ENCODE assay signal across 31 cellular contexts in genomic region chr12:2192231-2192630, GRCh38.
"Had no signal": no experiment of that assay in that cellular context is flagged by ENCODE, and none has a peak within 500 bp of the region (broad histone marks: within the 10 kb centered on the region; RNA-seq: fewer than 3 reads in every experiment).

No MANE protein-coding gene starts in this region.

- H3K9me3 ChIP-seq: esophagus muscularis mucosa, heart right ventricle, SK-N-SH, uterus had no signal

- H3K9ac ChIP-seq: SK-N-SH had no signal

- ATAC-seq: activated CD8-positive, alpha-beta memory T cell treated with anti-CD3 and anti-CD28 coated beads, Interleukin-2, amount 10 ng/mL, durations not matched to agents 7 days and 5 days; foreskin keratinocyte; left lobe of liver; sciatic nerve; stimulated activated memory B cell treated with anti-CD40 and anti-IgM and Interleukin-4, amounts not matched to agents 10 μg/mL and 1 μg/mL and 100 μg/mL, for 72 hours; stimulated activated naive CD8-positive, alpha-beta T cell treated with anti-CD3 and anti-CD28 coated beads, Interleukin-15, amount 100 ng/mL, for 72 hours had no signal

- H3K4me1 ChIP-seq: foreskin keratinocyte had no signal

- H3K4me3 Mint-ChIP-seq: activated CD8-positive, alpha-beta memory T cell treated with anti-CD3 and anti-CD28 coated beads, Interleukin-2, amount 10 ng/mL, durations not matched to agents 7 days and 5 days; activated CD8-positive, alpha-beta T cell treated with anti-CD3 and anti-CD28 coated beads for 36 hours; activated naive CD8-positive, alpha-beta T cell; stimulated activated memory B cell treated with anti-CD40 and anti-IgM and Interleukin-4, amounts not matched to agents 10 μg/mL and 1 μg/mL and 100 μg/mL, for 72 hours; stimulated activated naive CD8-positive, alpha-beta T cell treated with anti-CD3 and anti-CD28 coated beads, Interleukin-15, amount 100 ng/mL, for 72 hours; T-helper 1 cell treated with Interleukin-12 subunit alpha and Interleukin-12 subunit beta and Interleukin-4 antibody, amounts not matched to agents 30 μg/mL and 1 μg/mL, for 36 hours; type B pancreatic cell had no signal

- H3K4me3 ChIP-seq: esophagus muscularis mucosa, heart right ventricle, lung, uterus had no signal

- H3K36me3 Mint-ChIP-seq: activated CD8-positive, alpha-beta memory T cell treated with anti-CD3 and anti-CD28 coated beads, Interleukin-2, amount 10 ng/mL, durations not matched to agents 7 days and 5 days; activated naive CD8-positive, alpha-beta T cell; stimulated activated memory B cell treated with anti-CD40 and anti-IgM and Interleukin-4, amounts not matched to agents 10 μg/mL and 1 μg/mL and 100 μg/mL, for 72 hours; type B pancreatic cell had no signal

- H3K4me1 Mint-ChIP-seq: activated CD8-positive, alpha-beta memory T cell treated with anti-CD3 and anti-CD28 coated beads, Interleukin-2, amount 10 ng/mL, durations not matched to agents 7 days and 5 days; stimulated activated naive CD8-positive, alpha-beta T cell treated with anti-CD3 and anti-CD28 coated beads, Interleukin-15, amount 100 ng/mL, for 72 hours had no signal

- H3K9me3 Mint-ChIP-seq: activated CD8-positive, alpha-beta T cell treated with anti-CD3 and anti-CD28 coated beads for 36 hours; activated T-helper 2 cell treated with anti-CD3 and anti-CD28 coated beads, Interferon-gamma antibody, Interleukin-2, Interleukin-4, amounts not matched to agents 10 μg/mL and 5 μg/mL and 100 μg/mL, durations not matched to agents 14 hours and 24 hours and 36 hours; stimulated activated naive CD8-positive, alpha-beta T cell treated with anti-CD3 and anti-CD28 coated beads, Interleukin-15, amount 100 ng/mL, for 72 hours; T-helper 1 cell treated with Interleukin-12 subunit alpha and Interleukin-12 subunit beta and Interleukin-4 antibody, amounts not matched to agents 30 μg/mL and 1 μg/mL, for 36 hours; type B pancreatic cell had no signal

- H3K27me3 Mint-ChIP-seq: activated CD8-positive, alpha-beta T cell treated with anti-CD3 and anti-CD28 coated beads for 36 hours; activated naive CD8-positive, alpha-beta T cell; stimulated activated memory B cell treated with anti-CD40 and anti-IgM and Interleukin-4, amounts not matched to agents 10 μg/mL and 1 μg/mL and 100 μg/mL, for 72 hours; stimulated activated naive CD8-positive, alpha-beta T cell treated with anti-CD3 and anti-CD28 coated beads, Interleukin-15, amount 100 ng/mL, for 72 hours had no signal

- H3K27me3 ChIP-seq: brain microvascular endothelial cell, esophagus muscularis mucosa, foreskin keratinocyte, heart right ventricle, uterus had no signal

- H3K27ac Mint-ChIP-seq: activated CD8-positive, alpha-beta memory T cell treated with anti-CD3 and anti-CD28 coated beads, Interleukin-2, amount 10 ng/mL, durations not matched to agents 7 days and 5 days; activated CD8-positive, alpha-beta T cell treated with anti-CD3 and anti-CD28 coated beads for 36 hours; activated naive CD8-positive, alpha-beta T cell; activated T-helper 2 cell treated with anti-CD3 and anti-CD28 coated beads, Interferon-gamma antibody, Interleukin-2, Interleukin-4, amounts not matched to agents 10 μg/mL and 5 μg/mL and 100 μg/mL, durations not matched to agents 14 hours and 24 hours and 36 hours; stimulated activated memory B cell treated with anti-CD40 and anti-IgM and Interleukin-4, amounts not matched to agents 10 μg/mL and 1 μg/mL and 100 μg/mL, for 72 hours; stimulated activated naive CD8-positive, alpha-beta T cell treated with anti-CD3 and anti-CD28 coated beads, Interleukin-15, amount 100 ng/mL, for 72 hours; T-helper 1 cell treated with Interleukin-12 subunit alpha and Interleukin-12 subunit beta and Interleukin-4 antibody, amounts not matched to agents 30 μg/mL and 1 μg/mL, for 36 hours; type B pancreatic cell had no signal

- H3K4me2 ChIP-seq: SK-N-SH had no signal

- FAIRE-seq: small intestine, TTC549 had no signal

- DNase-seq: activated CD4-positive, alpha-beta T cell treated with anti-CD3 and anti-CD28 coated beads for 1 hour; activated CD4-positive, alpha-beta T cell treated with anti-CD3 and anti-CD28 coated beads, Interleukin-2, amount 50 U/mL, for 1 hour; activated CD8-positive, alpha-beta memory T cell treated with anti-CD3 and anti-CD28 coated beads, Interleukin-2, amount 10 ng/mL, durations not matched to agents 7 days and 5 days; activated CD8-positive, alpha-beta T cell treated with anti-CD3 and anti-CD28 coated beads for 36 hours; activated naive CD4-positive, alpha-beta T cell treated with Interleukin-2 at 50 U/mL for 16 hours; activated T-cell treated with anti-CD3 and anti-CD28 coated beads, Interleukin-2, amount 50 U/mL, for 48 hours; aorta; brain microvascular endothelial cell; central memory CD4-positive, alpha-beta T cell; foreskin keratinocyte; heart right ventricle; kidney glomerular epithelial cell; SK-N-SH; small intestine; stimulated activated CD4-positive, alpha-beta T cell treated with anti-CD3 and anti-CD28 coated beads, Interleukin-4, amount 100 ng/mL, for 24 hours; stimulated activated naive CD8-positive, alpha-beta T cell treated with anti-CD3 and anti-CD28 coated beads, Interleukin-15, amount 100 ng/mL, for 72 hours; substantia nigra; SW 1271; T-helper 9 cell; uterus; WERI-Rb-1 had no signal

- H3K36me3 ChIP-seq: brain microvascular endothelial cell, uterus, WERI-Rb-1 had no signal

- H3K27ac ChIP-seq: brain microvascular endothelial cell, esophagus muscularis mucosa, foreskin keratinocyte, uterus, WERI-Rb-1 had no signal
